Comparison of ENCODE assay signal across 14 cellular contexts in genomic region chr17:33983824-33984574, GRCh38.
DNase-seq lines count a peak whose midpoint lies in the region; ATAC-seq and TF ChIP-seq lines count a peak whose summit lies in the region.
"Had no signal": no experiment of that assay in that cellular context is flagged by ENCODE, and none has a peak within 500 bp of the region (broad histone marks: within the 10 kb centered on the region; RNA-seq: fewer than 3 reads in every experiment).

No MANE protein-coding gene starts in this region.

- intact Hi-C loops in Panc1 (cut with micrococcal nuclease; ENCODE audit: unreplicated experiment), result no loop called here
- intact Hi-C loops in testis (cut with DNase I; ENCODE audit: low total_unique reads), result no loop called here

- no peaks in the 10 kb centered on the region for H3K23me2 ChIP-seq in H9 (ENCODE audit: insufficient read length, low read depth, low read length, poor library complexity, severe bottlenecking)

- H3K4me1 Mint-ChIP-seq in H9 (no peaks in the 10 kb centered on the region), type B pancreatic cell (ENCODE audit: unreplicated experiment) (peaks cover 12% of the 10 kb centered on the region)

- H2BK20ac ChIP-seq in H9 (ENCODE audit: low read depth, low read length, poor library complexity, severe bottlenecking), result no peak overlapping the region

- no peak overlapping the region for H3K4ac ChIP-seq in H9 (ENCODE audit: low read depth, low read length)

- H3K27ac Mint-ChIP-seq in H9, result no peak overlapping the region
- H3K27ac Mint-ChIP-seq in type B pancreatic cell, result no peak overlapping the region
- H3K27ac Mint-ChIP-seq: HFFc6 had no signal

- CTCF ChIA-PET in Panc1 (lab: Charles Lee), result no interaction called here

- H3K18ac ChIP-seq in H9 (ENCODE audit: insufficient read length, low read depth, low read length), result no peak overlapping the region

- H3K9me3 ChIP-seq in H9 (ENCODE audit: control insufficient read depth, low read depth, low read length), result peaks cover 9% of the 10 kb centered on the region
- H3K9me3 ChIP-seq in Panc1 (ENCODE audit: control insufficient read depth, insufficient read depth, low read depth, low read length), result no peaks in the 10 kb centered on the region
- no peaks in the 10 kb centered on the region for H3K9me3 ChIP-seq in esophagus (ENCODE audit: control insufficient read depth in 2 of 2, insufficient read depth in 1 of 2, low read depth in 1 of 2, low read length in 1 of 2)
- H3K9me3 ChIP-seq in right atrium auricular region, result no peaks in the 10 kb centered on the region
- no peaks in the 10 kb centered on the region for H3K9me3 ChIP-seq in testis

- WGBS in H9 (ENCODE audit: extremely low coverage, insufficient read length, low lambda C conversion rate), result no CpG with 5 or more reads among the region's 6 CpGs
- WGBS in esophagus, 2 donors, result 45 to 58% methylated on average over 6 of the region's 6 CpGs
- 81 to 90% methylated on average over 6 of the region's 6 CpGs for WGBS in testis, 2 donors

- no peaks in the 10 kb centered on the region for H3K79me2 ChIP-seq in H9 (ENCODE audit: insufficient read depth, low read length)

- no TSS peak for BruUV-seq in Panc1 (replicated peaks; lab: Mats Ljungman, UMichigan)

- POLR2A ChIA-PET in Panc1 (lab: Charles Lee), result no interaction called here

- H2BK120ac ChIP-seq in H9 (ENCODE audit: low read depth, low read length, poor library complexity, severe bottlenecking), result no peak overlapping the region

- H2BK12ac ChIP-seq in H9 (ENCODE audit: insufficient read length, low read depth, low read length), result no peak overlapping the region

- no peaks in the 10 kb centered on the region for H3K4me1 ChIP-seq in H9 (ENCODE audit: insufficient read depth, low read length)
- no peaks in the 10 kb centered on the region for H3K4me1 ChIP-seq in Panc1 (ENCODE audit: control insufficient read depth, insufficient read depth, low read length)
- H3K4me1 ChIP-seq in esophagus (ENCODE audit: control insufficient read depth in 2 of 2, insufficient read depth in 2 of 2, low read length in 1 of 2), result peaks cover 0 to 3% of the 10 kb centered on the region in 2 donors
- peaks cover 0 to 11% of the 10 kb centered on the region in 2 donors for H3K4me1 ChIP-seq in right atrium auricular region
- no peaks in the 10 kb centered on the region for H3K4me1 ChIP-seq in testis

- no peak overlapping the region for H3K4me3 ChIP-seq in Panc1 (ENCODE audit: low read depth in 2 of 2, low read length in 2 of 2)
- H3K4me3 ChIP-seq in esophagus (ENCODE audit: low read depth in 1 of 2, low read length in 2 of 2), result no peak overlapping the region
- H3K4me3 ChIP-seq in right atrium auricular region, result no peak overlapping the region
- H3K4me3 ChIP-seq in testis, result no peak overlapping the region

- in situ Hi-C loops in Panc1 (cut with HindIII; ENCODE audit: low pct_unique_long_range_greater_than_20kb, low sequenced_read_pairs), result no loop called here

- no peak overlapping the region for H2AK5ac ChIP-seq in H9 (ENCODE audit: insufficient read length, low read length)

- H3K36me3 Mint-ChIP-seq in H9 (ENCODE audit: insufficient read depth in 1 of 3, low read depth in 3 of 3) (peaks cover 4 to 12% (median 8%) of the 10 kb centered on the region in 3 experiments; a peak in 5 of 7 replicates), type B pancreatic cell (no peaks in the 10 kb centered on the region)

- peaks cover 12 to 16% of the 10 kb centered on the region in 2 experiments for H3K9me3 Mint-ChIP-seq in H9
- H3K9me3 Mint-ChIP-seq in type B pancreatic cell, result no peaks in the 10 kb centered on the region

- no peak overlapping the region for H3K4me2 ChIP-seq in H9 (ENCODE audit: insufficient read depth, insufficient read length, low read length)
- H3K4me2 ChIP-seq: KMS-11 had no signal

- H4K8ac ChIP-seq in H9 (replicated peaks; ENCODE audit: insufficient read length, low read depth, low read length), result no peak overlapping the region

- H3K79me1 ChIP-seq in H9 (ENCODE audit: insufficient read depth, low read depth, low read length, poor library complexity, severe bottlenecking), result no peaks in the 10 kb centered on the region

- no peak overlapping the region for H2AFZ ChIP-seq in H9 (ENCODE audit: low read length)

- no peak overlapping the region for H3K9ac ChIP-seq in H9 (ENCODE audit: extremely low read depth, insufficient read length, low read length)
- H3K9ac ChIP-seq: KMS-11 had no signal

- H3K4me3 Mint-ChIP-seq in H9 (no peak overlapping the region), type B pancreatic cell (no peak overlapping the region)
- H3K4me3 Mint-ChIP-seq: HFFc6 had no signal

- no peak overlapping the region for H3K14ac ChIP-seq in H9 (ENCODE audit: insufficient read depth, low read length)

- no peak overlapping the region for H2BK5ac ChIP-seq in H9 (ENCODE audit: insufficient read length, low read length)

- no peak overlapping the region for H3K56ac ChIP-seq in H9 (ENCODE audit: insufficient read length, low read depth, low read length)

- H4K5ac ChIP-seq in H9 (ENCODE audit: insufficient read length, low read depth, low read length), result no peak overlapping the region

- no peaks in the 10 kb centered on the region for H3K36me3 ChIP-seq in Panc1 (ENCODE audit: control insufficient read depth, insufficient read depth, low read length)
- no peaks in the 10 kb centered on the region for H3K36me3 ChIP-seq in esophagus (ENCODE audit: control insufficient read depth in 2 of 2, insufficient read depth in 2 of 2, low read length in 1 of 2)
- no peaks in the 10 kb centered on the region for H3K36me3 ChIP-seq in right atrium auricular region
- H3K36me3 ChIP-seq in testis (ENCODE audit: low read depth, missing control alignments), result no peaks in the 10 kb centered on the region

- H2BK15ac ChIP-seq in H9 (ENCODE audit: low read depth, low read length), result no peak overlapping the region

- no peak overlapping the region for H3K23ac ChIP-seq in H9 (ENCODE audit: insufficient read length, low read depth, low read length)

- TF ChIP-seq POLR2A in testis (IDR thresholded peaks at IDR 0.05), result no peak

- H3K27me3 Mint-ChIP-seq in H9 (ENCODE audit: low read depth) (peaks cover 3% of the 10 kb centered on the region), type B pancreatic cell (no peaks in the 10 kb centered on the region)

- peak; percentile 21; the same call in 1 of the 2 replicates for ATAC-seq in Panc1

- no peaks in the 10 kb centered on the region for H4K20me1 ChIP-seq in H9 (ENCODE audit: control insufficient read depth, insufficient read depth, insufficient read length)

- H3K27ac ChIP-seq in H9 (ENCODE audit: insufficient read length, low read depth, low read length) (no peak overlapping the region), Panc1 (ENCODE audit: low read length) (no peak overlapping the region), esophagus (ENCODE audit: low read depth in 2 of 2, low read length in 1 of 2) (peak overlapping the region; percentile 27 to 52), right atrium auricular region (no peak overlapping the region), testis (no peak overlapping the region)
- H3K27ac ChIP-seq: C4-2B, KMS-11 had no signal

- H3K27me3 ChIP-seq in H9 (ENCODE audit: insufficient read depth, low read length) (no peaks in the 10 kb centered on the region), Panc1 (ENCODE audit: control insufficient read depth, insufficient read depth, low read length) (no peaks in the 10 kb centered on the region), esophagus (ENCODE audit: control insufficient read depth in 1 of 2, insufficient read depth in 2 of 2, low read length in 2 of 2) (no peaks in the 10 kb centered on the region), right atrium auricular region (no peaks in the 10 kb centered on the region), testis (no peaks in the 10 kb centered on the region)

- TF ChIP-seq CTCF in H9 (conservative IDR thresholded peaks at IDR 0.05), result no peak
- TF ChIP-seq CTCF in Panc1 (IDR thresholded peaks at IDR 0.05), result no peak
- no peak for TF ChIP-seq CTCF in right atrium auricular region (IDR thresholded peaks at IDR 0.05)
- TF ChIP-seq CTCF in type B pancreatic cell (conservative IDR thresholded peaks at IDR 0.05), result no peak
- no peak for TF ChIP-seq CTCF in testis (IDR thresholded peaks at IDR 0.05)

- no peak overlapping the region for H4K91ac ChIP-seq in H9 (ENCODE audit: insufficient read length, low read depth, low read length)

- peak; percentile 23 for DNase-seq in H9
- DNase-seq in Panc1 (ENCODE audit: low read depth, low spot score), result no peak
- peak; percentile 47 for DNase-seq in right atrium auricular region (ENCODE audit: low spot score)
- no peak for DNase-seq in type B pancreatic cell (ENCODE audit: extremely low spot score, unreplicated experiment)
- DNase-seq in testis, result no peak
- DNase-seq in stimulated activated CD4-positive, alpha-beta T cell treated with anti-CD3 and anti-CD28 coated beads, Interleukin-12 subunit alpha, Interleukin-12 subunit beta, amount 100 ng/mL, for 4 hours, result no peak
- DNase-seq: EL, HFFc6, NCI-H1092, NCI-H345, NCI-H526 treated with DMSO at 0.1 percent for 48 hours had no signal

- no peak overlapping the region for H3T11ph ChIP-seq in H9 (ENCODE audit: low read length)

Comparison
In these comparisons a context has a peak if more than half of its experiments do, and no peak if none do; other contexts are left out.
1. DNase-seq: peak in H9 (single experiment) and right atrium auricular region (single experiment); none in Panc1 (single experiment), type B pancreatic cell (single experiment), testis (single experiment) and stimulated activated CD4-positive, alpha-beta T cell treated with anti-CD3 and anti-CD28 coated beads, Interleukin-12 subunit alpha, Interleukin-12 subunit beta, amount 100 ng/mL, for 4 hours (single experiment).
2. H3K27ac ChIP-seq: peak in esophagus (2 of 2); none in H9 (single experiment), Panc1 (single experiment), right atrium auricular region (0 of 2) and testis (0 of 2).